In genomic region chr1:181043025-181043880, GRCh38 we compare ENCODE assay signal across 9 cellular contexts. TPM values are rescaled to one million over a fixed set of nuclear protein-coding genes. Genes with fewer than 3 reads are reported as not detected.
DNase-seq lines count a peak whose midpoint lies in the region; ATAC-seq and TF ChIP-seq lines count a peak whose summit lies in the region.
"Had no signal": no experiment of that assay in that cellular context is flagged by ENCODE, and none has a peak within 500 bp of the region (broad histone marks: within the 10 kb centered on the region; RNA-seq: fewer than 3 reads in every experiment).

No MANE protein-coding gene starts in this region.

- H3K4me3 ChIP-seq in upper lobe of left lung: no peak overlapping the region
- H3K4me3 ChIP-seq in neuronal stem cell (ENCODE audit: low read length in 2 of 2): no peak overlapping the region

- H4K91ac ChIP-seq in neuronal stem cell (ENCODE audit: low read depth, low read length, poor library complexity): no peak overlapping the region

- no peak overlapping the region for H3K18ac ChIP-seq in neuronal stem cell (ENCODE audit: low read length)

- H2AK5ac ChIP-seq in neuronal stem cell (ENCODE audit: low read depth, low read length): no peak overlapping the region

- no peaks in the 10 kb centered on the region for H3K27me3 Mint-ChIP-seq in activated naive CD4-positive, alpha-beta T cell treated with anti-CD3 and anti-CD28 coated beads, Interleukin-2, amount 50 U/mL, for 24 hours

- H3K9ac ChIP-seq in neuronal stem cell (ENCODE audit: low read depth, low read length, poor library complexity): no peak overlapping the region

- TF ChIP-seq POLR2A in upper lobe of left lung (IDR thresholded peaks at IDR 0.05): peak in 1 of 4 donors; percentile 9

- DNase-seq in activated naive CD4-positive, alpha-beta T cell treated with Interleukin-2 at 50 U/mL for 16 hours: no peak
- peak; percentile 84 for DNase-seq in NCI-H748 (lab: John Stamatoyannopoulos, UW; ENCODE audit: unreplicated experiment)
- no peak for DNase-seq in epithelial cell of prostate (ENCODE audit: low read depth, low spot score)
- peak in 1 of 2 donors; percentile 82 for DNase-seq in upper lobe of left lung
- DNase-seq in substantia nigra (lab: John Stamatoyannopoulos, UW): no peak
- no peak for DNase-seq in neuronal stem cell (ENCODE audit: low spot score)

- peaks cover 58% of the 10 kb centered on the region for H3K4me1 Mint-ChIP-seq in activated naive CD4-positive, alpha-beta T cell treated with anti-CD3 and anti-CD28 coated beads, Interleukin-2, amount 50 U/mL, for 24 hours

- no peaks in the 10 kb centered on the region for H3K9me3 Mint-ChIP-seq in activated naive CD4-positive, alpha-beta T cell treated with anti-CD3 and anti-CD28 coated beads, Interleukin-2, amount 50 U/mL, for 24 hours

- no peak overlapping the region for H2BK5ac ChIP-seq in neuronal stem cell (ENCODE audit: low read length)

- H3K36me3 Mint-ChIP-seq in activated naive CD4-positive, alpha-beta T cell treated with anti-CD3 and anti-CD28 coated beads, Interleukin-2, amount 50 U/mL, for 24 hours: peaks cover 8% of the 10 kb centered on the region
- H3K36me3 Mint-ChIP-seq: brain had no signal

- H3K4me1 ChIP-seq in upper lobe of left lung (peaks cover 8 to 36% (median 23%) of the 10 kb centered on the region in 4 donors), neuronal stem cell (ENCODE audit: control insufficient read depth in 2 of 2, insufficient read depth in 1 of 2, low read depth in 1 of 2, low read length in 2 of 2) (no peaks in the 10 kb centered on the region)

- no peak overlapping the region for H3K14ac ChIP-seq in neuronal stem cell (ENCODE audit: low read length)

- H3K4me2 ChIP-seq in neuronal stem cell (ENCODE audit: insufficient read depth, low read length, poor library complexity, severe bottlenecking): no peak overlapping the region

- H3K27me3 ChIP-seq in upper lobe of left lung: no peaks in the 10 kb centered on the region
- no peaks in the 10 kb centered on the region for H3K27me3 ChIP-seq in neuronal stem cell (ENCODE audit: control insufficient read depth in 3 of 3, insufficient read depth in 3 of 3, low read depth in 1 of 3, low read length in 3 of 3)

- 39 to 59% methylated on average over 5 of the region's 5 CpGs for WGBS in upper lobe of left lung, 2 donors
- no CpG with 5 or more reads among the region's 5 CpGs for WGBS in neuronal stem cell (ENCODE audit: extremely low coverage in 2 of 2, insufficient read length in 2 of 2, insufficient replicate concordance in 1 of 2), 2 donors

- H3K4ac ChIP-seq in neuronal stem cell (ENCODE audit: low read length): no peak overlapping the region

- H4K8ac ChIP-seq in neuronal stem cell (ENCODE audit: low read depth, low read length): no peak overlapping the region

- H2BK15ac ChIP-seq in neuronal stem cell (ENCODE audit: low read length): no peak overlapping the region

- peak overlapping the region; percentile 53 for H3K27ac Mint-ChIP-seq in activated naive CD4-positive, alpha-beta T cell treated with anti-CD3 and anti-CD28 coated beads, Interleukin-2, amount 50 U/mL, for 24 hours

- TF ChIP-seq EP300 in upper lobe of left lung (IDR thresholded peaks at IDR 0.05): peak in 2 of 4 donors; percentile 15 to 72

- no peaks in the 10 kb centered on the region for H3K9me3 ChIP-seq in upper lobe of left lung
- H3K9me3 ChIP-seq in neuronal stem cell (replicated peaks in 1 of 2; ENCODE audit: control insufficient read depth in 2 of 2, insufficient read depth in 1 of 2, low read depth in 1 of 2, low read length in 2 of 2): no peaks in the 10 kb centered on the region

- H3K79me1 ChIP-seq in neuronal stem cell (ENCODE audit: low read depth, low read length): peaks cover 2% of the 10 kb centered on the region

- no peak overlapping the region for H2BK12ac ChIP-seq in neuronal stem cell (ENCODE audit: low read length)

- H2BK120ac ChIP-seq in neuronal stem cell (ENCODE audit: low read depth, low read length): no peak overlapping the region

- ATAC-seq in upper lobe of left lung (ENCODE audit: low FRiP score in 2 of 2) (peak; percentile 83 to 85), HG02885 (IDR thresholded peaks at IDR 0.05; ENCODE audit: poor library complexity, unreplicated experiment) (no peak)

- no peak overlapping the region for H3K23ac ChIP-seq in neuronal stem cell (ENCODE audit: low read depth, low read length, poor library complexity)

- no peak overlapping the region for H3K4me3 Mint-ChIP-seq in activated naive CD4-positive, alpha-beta T cell treated with anti-CD3 and anti-CD28 coated beads, Interleukin-2, amount 50 U/mL, for 24 hours
- H3K4me3 Mint-ChIP-seq: brain had no signal

- peak overlapping the region; percentile 88 for H3K27ac ChIP-seq in epithelial cell of prostate
- H3K27ac ChIP-seq in upper lobe of left lung: peak overlapping the region; percentile 22 to 82 (median 70)
- H3K27ac ChIP-seq in substantia nigra (ENCODE audit: low read depth, low read length, poor library complexity, severe bottlenecking): no peak overlapping the region
- no peak overlapping the region for H3K27ac ChIP-seq in neuronal stem cell (replicated peaks; ENCODE audit: low read length)

- TF ChIP-seq CTCF in upper lobe of left lung (IDR thresholded peaks at IDR 0.05): no peak

- peaks cover 0 to 7% (median 2%) of the 10 kb centered on the region in 4 donors for H3K36me3 ChIP-seq in upper lobe of left lung
- no peaks in the 10 kb centered on the region for H3K36me3 ChIP-seq in neuronal stem cell (replicated peaks in 1 of 2; ENCODE audit: control insufficient read depth in 2 of 2, insufficient read depth in 2 of 2, low read length in 2 of 2)

- H2AFZ ChIP-seq in neuronal stem cell (ENCODE audit: low read length): no peak overlapping the region

RNA-seq across cellular contexts. Expression of gene MR1, which starts 9.5 kb away (rescaled TPM):
- 10 to 100 TPM; 22.0 to 54.0 (median 26.9) TPM for total RNA-seq in upper lobe of left lung
- 0.10 TPM for polyA plus RNA-seq in neuronal stem cell (2013, experiment 1 of 2)
- 0.06 TPM for polyA plus RNA-seq in neuronal stem cell (2013, experiment 2 of 2)

RNA-seq across cellular contexts. Expression of gene STX6, which starts 20.6 kb away (rescaled TPM):
- 10 to 100 TPM; 29.2 to 44.1 (median 35.2) TPM for total RNA-seq in upper lobe of left lung
- polyA plus RNA-seq in neuronal stem cell (2013, experiment 1 of 2): 15.7 TPM
- 16.0 TPM for polyA plus RNA-seq in neuronal stem cell (2013, experiment 2 of 2)

RNA-seq across cellular contexts. Expression of gene IER5, which starts 45.2 kb away (rescaled TPM):
- 10 to 100 TPM; 15.0 to 43.6 (median 26.1) TPM for total RNA-seq in upper lobe of left lung
- 11.5 TPM for polyA plus RNA-seq in neuronal stem cell (2013, experiment 1 of 2)
- 11.4 TPM for polyA plus RNA-seq in neuronal stem cell (2013, experiment 2 of 2)

Comparison
In these comparisons a context has a peak if more than half of its experiments do, and no peak if none do; other contexts are left out.
1. H3K27ac ChIP-seq: peak in epithelial cell of prostate (single experiment) and upper lobe of left lung (4 of 4); none in substantia nigra (single experiment) and neuronal stem cell (single experiment).